Comparison of ENCODE assay signal across 8 cellular contexts in genomic region chr4:128061566-128062536, GRCh38. TPM values are rescaled to one million over a fixed set of nuclear protein-coding genes. Genes with fewer than 3 reads are reported as not detected.
DNase-seq lines count a peak whose midpoint lies in the region; ATAC-seq and TF ChIP-seq lines count a peak whose summit lies in the region.

No MANE protein-coding gene starts in this region.

- peak; percentile 65 for DNase-seq in AG08396 (ENCODE audit: low spot score)
- peak; percentile 27 for DNase-seq in NCI-H2227 treated with DMSO at 0.1 percent for 48 hours (lab: John Stamatoyannopoulos, UW)
- peak; percentile 52 for DNase-seq in activated CD4-positive, alpha-beta T cell treated with anti-CD3 and anti-CD28 coated beads, Interleukin-2, amount 50 U/mL, for 1 hour
- peak; percentile 77 to 81 (median 78) for DNase-seq in right lobe of liver
- peak; percentile 65 for DNase-seq in stimulated activated CD4-positive, alpha-beta T cell treated with anti-CD3 and anti-CD28 coated beads, Interleukin-4, amount 100 ng/mL, for 1 hour

- H3K4me3 Mint-ChIP-seq in dendritic cell treated with granulocyte-macrophage colony-stimulating factor and Interleukin-4, amounts not matched to agents 40 ng/mL and 50 ng/mL, for 4 days = peak overlapping the region; percentile 78

- no peaks in the 10 kb centered on the region for H3K36me3 ChIP-seq in right lobe of liver

- H3K27me3 Mint-ChIP-seq in dendritic cell treated with granulocyte-macrophage colony-stimulating factor and Interleukin-4, amounts not matched to agents 40 ng/mL and 50 ng/mL, for 4 days = peaks cover 2% of the 10 kb centered on the region

- peaks cover 10% of the 10 kb centered on the region for H3K4me1 Mint-ChIP-seq in dendritic cell treated with granulocyte-macrophage colony-stimulating factor and Interleukin-4, amounts not matched to agents 40 ng/mL and 50 ng/mL, for 4 days (ENCODE audit: low read depth)

- WGBS in right lobe of liver (ENCODE audit: insufficient coverage, low coverage, low lambda C conversion rate, missing lambda C conversion rate) = 0% methylated on average over 6 of the region's 101 CpGs

- ATAC-seq in GM18870 (IDR thresholded peaks at IDR 0.05; ENCODE audit: unreplicated experiment) = peak; percentile 21
- peak; percentile 33 for ATAC-seq in HG03097 (IDR thresholded peaks at IDR 0.05; ENCODE audit: low FRiP score, unreplicated experiment)
- ATAC-seq in right lobe of liver = peak; percentile 25 to 35 (median 30)

- peaks cover 0 to 14% (median 2%) of the 10 kb centered on the region in 4 donors for H3K4me1 ChIP-seq in right lobe of liver

- peak overlapping the region; percentile 96 to 98 (median 97) for H3K27ac ChIP-seq in right lobe of liver

- H3K27me3 ChIP-seq in right lobe of liver = no peaks in the 10 kb centered on the region

- TF ChIP-seq POLR2A in right lobe of liver (IDR thresholded peaks at IDR 0.05) = peak; percentile 29

- intact Hi-C loops in dendritic cell treated with granulocyte-macrophage colony-stimulating factor and Interleukin-4, amounts not matched to agents 40 ng/mL and 50 ng/mL, for 4 days (cut with micrococcal nuclease) = loop anchor here (1.0 to 5.0 kb wide), 4 partner anchors 97 to 1030 kb away; partner anchors contain the start of genes ABHD18, MFSD8, PLK4 and SCLT1
- intact Hi-C loops in right lobe of liver (cut with DNase I) = no loop called here

- H3K4me3 ChIP-seq in right lobe of liver = peak overlapping the region; percentile 78 to 87 (median 82)

- no peak for TF ChIP-seq CTCF in right lobe of liver (IDR thresholded peaks at IDR 0.05)

- peak overlapping the region; percentile 87 for H3K27ac Mint-ChIP-seq in dendritic cell treated with granulocyte-macrophage colony-stimulating factor and Interleukin-4, amounts not matched to agents 40 ng/mL and 50 ng/mL, for 4 days

- no peaks in the 10 kb centered on the region for H3K9me3 Mint-ChIP-seq in dendritic cell treated with granulocyte-macrophage colony-stimulating factor and Interleukin-4, amounts not matched to agents 40 ng/mL and 50 ng/mL, for 4 days

- no peaks in the 10 kb centered on the region for H3K9me3 ChIP-seq in right lobe of liver

- H3K36me3 Mint-ChIP-seq in dendritic cell treated with granulocyte-macrophage colony-stimulating factor and Interleukin-4, amounts not matched to agents 40 ng/mL and 50 ng/mL, for 4 days (ENCODE audit: low read depth) = no peaks in the 10 kb centered on the region

RNA-seq across cellular contexts. Expression of gene LARP1B, which starts 0.7 kb away (rescaled TPM):
- 10 to 100 TPM; 27.4 to 42.0 (median 31.6) TPM for total RNA-seq in right lobe of liver

Comparison
In these comparisons a context has a peak if more than half of its experiments do, and no peak if none do; other contexts are left out.
1. Peak in every context shown above with its lines: DNase-seq, ATAC-seq, H3K4me3 ChIP-seq and H3K27ac ChIP-seq.
2. DNase-seq: peak in every context shown above with its lines; median percentile 78 in right lobe of liver; 65 in AG08396; 65 in stimulated activated CD4-positive, alpha-beta T cell treated with anti-CD3 and anti-CD28 coated beads, Interleukin-4, amount 100 ng/mL, for 1 hour; 52 in activated CD4-positive, alpha-beta T cell treated with anti-CD3 and anti-CD28 coated beads, Interleukin-2, amount 50 U/mL, for 1 hour; 27 in NCI-H2227 treated with DMSO at 0.1 percent for 48 hours.